ENCODE assay signal across 8 cellular contexts in genomic region chr4:4334798-4335520, GRCh38. TPM values are rescaled to one million over a fixed set of nuclear protein-coding genes. Genes with fewer than 3 reads are reported as not detected.
A peak's percentile ranks its signal among the peaks of the same experiment; 100 is the strongest.
DNase-seq lines count a peak whose midpoint lies in the region; ATAC-seq and TF ChIP-seq lines count a peak whose summit lies in the region.

No MANE protein-coding gene starts in this region.

- peak; percentile 86 for ATAC-seq in GM19035 (IDR thresholded peaks at IDR 0.05; ENCODE audit: unreplicated experiment)
- ATAC-seq in HG02840 (IDR thresholded peaks at IDR 0.05; ENCODE audit: low FRiP score, unreplicated experiment), result no peak

- no peak overlapping the region for H3K27ac ChIP-seq in SJCRH30

- TF ChIP-seq CTCF in BE2C (IDR thresholded peaks at IDR 0.05; ENCODE audit: low read depth, low read length), result peak; percentile 88

- H3K36me3 ChIP-seq in BE2C (no peaks in the 10 kb centered on the region), SJCRH30 (no peaks in the 10 kb centered on the region)

- H3K27me3 ChIP-seq in BE2C, result no peaks in the 10 kb centered on the region
- no peaks in the 10 kb centered on the region for H3K27me3 ChIP-seq in SJCRH30

- intact Hi-C loops in cardiac septum (cut with DNase I), result loop anchor here (1.0 kb wide), 1 partner anchor 81 kb away; no protein-coding TSS in a partner anchor

- H3K4me1 ChIP-seq in BE2C (no peaks in the 10 kb centered on the region), SJCRH30 (no peaks in the 10 kb centered on the region)

- H3K4me3 ChIP-seq in BE2C (ENCODE audit: low read depth, low read length), result no peak overlapping the region
- H3K4me3 ChIP-seq in SJCRH30, result no peak overlapping the region

- peak; percentile 79 for DNase-seq in BE2C
- DNase-seq in HT1080 (ENCODE audit: low read depth), result peak; percentile 66
- peak; percentile 60 to 80 for DNase-seq in SJCRH30
- peak; percentile 64 for DNase-seq in activated gamma-delta T cell treated with anti-CD3 and anti-CD28 coated beads, Interleukin-2, amount 50 U/mL, for 16 hours (ENCODE audit: low read depth)
- peak; percentile 83 for DNase-seq in cardiac septum (ENCODE audit: low spot score)
- peak; percentile 39 for DNase-seq in renal cortical epithelial cell (ENCODE audit: low read depth)

- H3K9me3 ChIP-seq in BE2C (no peaks in the 10 kb centered on the region), SJCRH30 (replicated peaks) (no peaks in the 10 kb centered on the region)

RNA-seq across cellular contexts. Expression of gene ZBTB49, which starts 44.9 kb away (rescaled TPM):
- polyA plus RNA-seq in BE2C (2012; ENCODE audit: insufficient read depth, insufficient read length, low read depth), result 3.9 TPM
- total RNA-seq in HT1080 (2014; rRNA removed; shearing (Covaris generic)), result 4.7 and 6.8 TPM in 2 replicates
- polyA plus RNA-seq in HT1080 (2015; cell fraction: cytosol; rRNA removed), result 5.2 and 7.3 TPM in 2 replicates
- 8.4 and 12.0 TPM in 2 replicates for polyA plus RNA-seq in HT1080 (2015; cell fraction: nucleus; rRNA removed)
- 5.8 and 5.9 TPM in 2 replicates for total RNA-seq in SJCRH30 (2014; rRNA removed; shearing (Covaris generic))
- total RNA-seq in cardiac septum (7.7 TPM), renal cortical epithelial cell (0.69 and 5.0 TPM in 2 replicates)

RNA-seq across cellular contexts. Expression of gene LYAR, which starts 45.0 kb away (rescaled TPM):
- 21.3 TPM for polyA plus RNA-seq in BE2C (2012; ENCODE audit: insufficient read depth, insufficient read length, low read depth)
- 105 TPM in 2 replicates for total RNA-seq in HT1080 (2014; rRNA removed; shearing (Covaris generic))
- 105 and 119 TPM in 2 replicates for polyA plus RNA-seq in HT1080 (2015; cell fraction: cytosol; rRNA removed)
- polyA plus RNA-seq in HT1080 (2015; cell fraction: nucleus; rRNA removed), result 63.8 and 78.8 TPM in 2 replicates
- 58.7 and 60.2 TPM in 2 replicates for total RNA-seq in SJCRH30 (2014; rRNA removed; shearing (Covaris generic))
- total RNA-seq in cardiac septum, result 21.2 TPM
- 8.7 and 10.9 TPM in 2 replicates for total RNA-seq in renal cortical epithelial cell

RNA-seq across cellular contexts. Expression of gene NSG1, which starts 51.9 kb away (rescaled TPM):
- 49.2 TPM for polyA plus RNA-seq in BE2C (2012; ENCODE audit: insufficient read depth, insufficient read length, low read depth)
- 0.61 and 0.73 TPM in 2 replicates for total RNA-seq in HT1080 (2014; rRNA removed; shearing (Covaris generic))
- polyA plus RNA-seq in HT1080 (2015; cell fraction: cytosol; rRNA removed), result 0.77 and 0.79 TPM in 2 replicates
- 0.63 and 0.81 TPM in 2 replicates for polyA plus RNA-seq in HT1080 (2015; cell fraction: nucleus; rRNA removed)
- not detected in 2 replicates for total RNA-seq in SJCRH30 (2014; rRNA removed; shearing (Covaris generic))
- total RNA-seq in cardiac septum (2.6 TPM), renal cortical epithelial cell (0.69 and 1.0 TPM in 2 replicates)
